Comparison of ENCODE assay signal across 2 cellular contexts in genomic region chr15:98018761-98019351, GRCh38.
TF ChIP-seq lines count a peak whose summit lies in the region.

No MANE protein-coding gene starts in this region.

TF ChIP-seq in liver, 16 proteins besides CTCF, POLR2A, EP300 and RAD21:
- TF ChIP-seq ZBTB33 (IDR thresholded peaks at IDR 0.05) (peak; percentile 37), MAX (IDR thresholded peaks at IDR 0.05) (peak; percentile 63), TAF1 (conservative IDR thresholded peaks at IDR 0.05) (no peak), FOXA2 (IDR thresholded peaks at IDR 0.05) (peak; percentile 64), GABPA (IDR thresholded peaks at IDR 0.05 in 1 of 2, conservative IDR thresholded peaks at IDR 0.05 in 1 of 2) (no peak), HNF4A (conservative IDR thresholded peaks at IDR 0.05) (peak; percentile 86 to 91), SP1 (IDR thresholded peaks at IDR 0.05) (peak; percentile 93), RXRA (IDR thresholded peaks at IDR 0.05) (peak; percentile 66 to 79), YY1 (IDR thresholded peaks at IDR 0.05) (peak; percentile 61), FOXA1 (IDR thresholded peaks at IDR 0.05) (peak; percentile 23), NR2F2 (IDR thresholded peaks at IDR 0.05) (no peak), JUND (IDR thresholded peaks at IDR 0.05) (peak in 1 of 2 donors; percentile 51), REST (IDR thresholded peaks at IDR 0.05) (peak; percentile 48), ATF3 (IDR thresholded peaks at IDR 0.05) (no peak), HNF4G (IDR thresholded peaks at IDR 0.05) (peak; percentile 75), EGR1 (IDR thresholded peaks at IDR 0.05; ENCODE audit: low read depth in 2 of 2) (no peak)
TF ChIP-seq in liver: peak in this region for 11.

TF ChIP-seq in HepG2, 621 proteins besides CTCF, POLR2A, EP300 and RAD21 (continued from another document):
- TF ChIP-seq ZNF407 (CRISPR knock-in tag; IDR thresholded peaks at IDR 0.05; ENCODE audit: not compliant biosample characterization) = no peak
- TF ChIP-seq HMGA1 (CRISPR knock-in tag; conservative IDR thresholded peaks at IDR 0.05) = no peak
